ENCODE assay signal across 16 cellular contexts in the genomic region with DNA sequence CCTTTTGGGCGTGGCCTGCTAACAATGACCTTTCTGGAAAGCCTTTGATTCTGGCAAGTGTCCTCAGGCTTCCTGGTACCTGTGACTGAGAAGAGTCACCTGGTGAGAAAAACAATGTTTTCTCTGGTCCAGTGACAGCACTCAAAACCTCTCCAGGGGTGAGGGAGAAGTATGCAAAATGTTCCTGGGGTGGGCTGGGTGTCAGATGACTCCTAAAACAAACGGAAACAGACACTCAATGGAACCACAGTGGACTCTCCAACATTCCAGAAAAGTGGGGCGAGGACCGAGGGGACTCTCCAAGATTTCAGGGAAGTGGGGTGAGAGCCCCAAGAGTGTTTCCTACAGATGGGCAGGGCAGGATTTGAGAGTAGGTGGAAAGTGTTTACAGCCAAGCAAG.
A peak's percentile ranks its signal among the peaks of the same experiment; 100 is the strongest.
DNase-seq lines count a peak whose midpoint lies in the region; ATAC-seq and TF ChIP-seq lines count a peak whose summit lies in the region.
"Had no signal": no experiment of that assay in that cellular context is flagged by ENCODE, and none has a peak within 500 bp of the region (broad histone marks: within the 10 kb centered on the region; RNA-seq: fewer than 3 reads in every experiment).

No MANE protein-coding gene starts in this region.

- H3K9me2 ChIP-seq in GM23338 (ENCODE audit: insufficient read depth): no peaks in the 10 kb centered on the region

- H3K79me1 ChIP-seq in neuronal stem cell (ENCODE audit: low read depth, low read length): no peaks in the 10 kb centered on the region

- no peaks in the 10 kb centered on the region for H3K9me3 ChIP-seq in neuronal stem cell (replicated peaks in 1 of 2; ENCODE audit: control insufficient read depth in 2 of 2, insufficient read depth in 1 of 2, low read depth in 1 of 2, low read length in 2 of 2)

- no peak overlapping the region for H3K9ac ChIP-seq in neuronal stem cell (ENCODE audit: low read depth, low read length, poor library complexity)

- H3K4me2 ChIP-seq in GM23338: no peak overlapping the region
- no peak overlapping the region for H3K4me2 ChIP-seq in neuronal stem cell (ENCODE audit: insufficient read depth, low read length, poor library complexity, severe bottlenecking)

- no peak overlapping the region for H4K91ac ChIP-seq in neuronal stem cell (ENCODE audit: low read depth, low read length, poor library complexity)

- H4K20me1 ChIP-seq in GM23338 (replicated peaks; ENCODE audit: insufficient read depth): no peaks in the 10 kb centered on the region

- peaks cover 29% of the 10 kb centered on the region for H3K4me1 Mint-ChIP-seq in GM23338

- H3K79me2 ChIP-seq in GM23338 (replicated peaks; ENCODE audit: insufficient read depth): no peaks in the 10 kb centered on the region

- H3K36me3 ChIP-seq in GM23338 (ENCODE audit: insufficient read depth) (no peaks in the 10 kb centered on the region), neuronal stem cell (replicated peaks in 1 of 2; ENCODE audit: control insufficient read depth in 2 of 2, insufficient read depth in 2 of 2, low read length in 2 of 2) (peaks cover 0 to 1% of the 10 kb centered on the region in 2 donors)

- no peak overlapping the region for H3K23ac ChIP-seq in neuronal stem cell (ENCODE audit: low read depth, low read length, poor library complexity)

- H3K27me3 Mint-ChIP-seq in GM23338 (ENCODE audit: insufficient read depth, low read depth, poor library complexity): peaks cover 14% of the 10 kb centered on the region

- no peak overlapping the region for H3K14ac ChIP-seq in neuronal stem cell (ENCODE audit: low read length)

- no peak overlapping the region for H2BK120ac ChIP-seq in neuronal stem cell (ENCODE audit: low read depth, low read length)

- H3F3A ChIP-seq in GM23338 (replicated peaks; ENCODE audit: low read depth): no peaks in the 10 kb centered on the region

- no peak overlapping the region for H3K18ac ChIP-seq in neuronal stem cell (ENCODE audit: low read length)

- H2BK12ac ChIP-seq in neuronal stem cell (ENCODE audit: low read length): no peak overlapping the region

- peak; percentile 14; the same call in 1 of the 3 replicates for ATAC-seq in GM23338
- no peak for ATAC-seq in GM18517 (IDR thresholded peaks at IDR 0.05; ENCODE audit: unreplicated experiment)

- no peak overlapping the region for H3K4me3 Mint-ChIP-seq in GM23338
- H3K4me3 Mint-ChIP-seq: H9 had no signal

- no peak overlapping the region for H2AFZ ChIP-seq in GM23338
- H2AFZ ChIP-seq in neuronal stem cell (ENCODE audit: low read length): no peak overlapping the region

- H3K27ac ChIP-seq in GM23338 (ENCODE audit: low read depth) (no peak overlapping the region), neuronal stem cell (replicated peaks; ENCODE audit: low read length) (no peak overlapping the region)
- H3K27ac ChIP-seq: C4-2B had no signal

- no CpG with 5 or more reads among the region's 4 CpGs for WGBS in neuronal stem cell (ENCODE audit: extremely low coverage in 2 of 2, insufficient read length in 2 of 2, insufficient replicate concordance in 1 of 2), 2 donors

- no peak overlapping the region for H2BK15ac ChIP-seq in neuronal stem cell (ENCODE audit: low read length)

- peak overlapping the region; percentile 31 for H2BK5ac ChIP-seq in neuronal stem cell (ENCODE audit: low read length)

- H2AK5ac ChIP-seq in neuronal stem cell (ENCODE audit: low read depth, low read length): no peak overlapping the region

- TF ChIP-seq CTCF in GM23338 (conservative IDR thresholded peaks at IDR 0.05; ENCODE audit: low read depth in 2 of 2): no peak

- no peaks in the 10 kb centered on the region for H3K36me3 Mint-ChIP-seq in GM23338 (ENCODE audit: low read depth)

- no peak overlapping the region for H3K27ac Mint-ChIP-seq in GM23338

- no peaks in the 10 kb centered on the region for H3K4me1 ChIP-seq in GM23338 (ENCODE audit: insufficient read depth)
- H3K4me1 ChIP-seq in neuronal stem cell (ENCODE audit: control insufficient read depth in 2 of 2, insufficient read depth in 1 of 2, low read depth in 1 of 2, low read length in 2 of 2): peaks cover 0 to 4% of the 10 kb centered on the region in 2 donors

- H3K4me3 ChIP-seq in GM23338 (no peak overlapping the region), neuronal stem cell (ENCODE audit: low read length in 2 of 2) (no peak overlapping the region)

- H3K4ac ChIP-seq in neuronal stem cell (ENCODE audit: low read length): no peak overlapping the region

- H3K27me3 ChIP-seq in GM23338 (ENCODE audit: insufficient read depth) (no peaks in the 10 kb centered on the region), neuronal stem cell (ENCODE audit: control insufficient read depth in 3 of 3, insufficient read depth in 3 of 3, low read depth in 1 of 3, low read length in 3 of 3) (peaks cover 0 to 7% (median 0%) of the 10 kb centered on the region in 3 experiments)

- DNase-seq in GM23338 (ENCODE audit: low spot score) (no peak), NCI-H187 treated with DMSO at 0.1 percent for 48 hours (lab: John Stamatoyannopoulos, UW) (peak; percentile 46), NCI-H69 (lab: John Stamatoyannopoulos, UW) (peak; percentile 65), neuronal stem cell (ENCODE audit: low spot score) (no peak), LoVo (ENCODE audit: low spot score) (no peak)
- no peak for DNase-seq in stimulated activated CD4-positive, alpha-beta T cell treated with anti-CD3 and anti-CD28 coated beads, Interleukin-2, amount 100 ng/mL, for 48 hours
- DNase-seq: DMS 273 treated with DMSO at 0.1 percent for 48 hours; H9; Kasumi-1; NCI-H1105; NCI-H2171 treated with DMSO at 0.1 percent for 48 hours; NCI-H524 treated with DMSO at 0.1 percent for 48 hours; NK-92 treated with Interleukin-12 subunit alpha and Interleukin-12 subunit beta, amount 100 ng/mL, for 24 hours; SIG-M5 had no signal

- peaks cover 2% of the 10 kb centered on the region; the same call in 1 of the 3 replicates for H3K9me3 Mint-ChIP-seq in GM23338
- H3K9me3 Mint-ChIP-seq: H9 had no signal

- no peak overlapping the region for H4K8ac ChIP-seq in neuronal stem cell (ENCODE audit: low read depth, low read length)

TF ChIP-seq in GM23338, 12 proteins besides CTCF, POLR2A, EP300 and RAD21 (continues in another document):
- TF ChIP-seq NANOG (IDR thresholded peaks at IDR 0.05; ENCODE audit: borderline replicate concordance): no peak
- no peak for TF ChIP-seq ZNF331 (CRISPR knock-in tag; IDR thresholded peaks at IDR 0.05; ENCODE audit: low read depth)
- no peak for TF ChIP-seq JUNB (IDR thresholded peaks at IDR 0.05; ENCODE audit: unreplicated experiment)
- no peak for TF ChIP-seq CREB1 (CRISPR knock-in tag; IDR thresholded peaks at IDR 0.05; ENCODE audit: low read depth)
- no peak for TF ChIP-seq ZNF114 (CRISPR knock-in tag; IDR thresholded peaks at IDR 0.05)
- TF ChIP-seq, protein P1, sequence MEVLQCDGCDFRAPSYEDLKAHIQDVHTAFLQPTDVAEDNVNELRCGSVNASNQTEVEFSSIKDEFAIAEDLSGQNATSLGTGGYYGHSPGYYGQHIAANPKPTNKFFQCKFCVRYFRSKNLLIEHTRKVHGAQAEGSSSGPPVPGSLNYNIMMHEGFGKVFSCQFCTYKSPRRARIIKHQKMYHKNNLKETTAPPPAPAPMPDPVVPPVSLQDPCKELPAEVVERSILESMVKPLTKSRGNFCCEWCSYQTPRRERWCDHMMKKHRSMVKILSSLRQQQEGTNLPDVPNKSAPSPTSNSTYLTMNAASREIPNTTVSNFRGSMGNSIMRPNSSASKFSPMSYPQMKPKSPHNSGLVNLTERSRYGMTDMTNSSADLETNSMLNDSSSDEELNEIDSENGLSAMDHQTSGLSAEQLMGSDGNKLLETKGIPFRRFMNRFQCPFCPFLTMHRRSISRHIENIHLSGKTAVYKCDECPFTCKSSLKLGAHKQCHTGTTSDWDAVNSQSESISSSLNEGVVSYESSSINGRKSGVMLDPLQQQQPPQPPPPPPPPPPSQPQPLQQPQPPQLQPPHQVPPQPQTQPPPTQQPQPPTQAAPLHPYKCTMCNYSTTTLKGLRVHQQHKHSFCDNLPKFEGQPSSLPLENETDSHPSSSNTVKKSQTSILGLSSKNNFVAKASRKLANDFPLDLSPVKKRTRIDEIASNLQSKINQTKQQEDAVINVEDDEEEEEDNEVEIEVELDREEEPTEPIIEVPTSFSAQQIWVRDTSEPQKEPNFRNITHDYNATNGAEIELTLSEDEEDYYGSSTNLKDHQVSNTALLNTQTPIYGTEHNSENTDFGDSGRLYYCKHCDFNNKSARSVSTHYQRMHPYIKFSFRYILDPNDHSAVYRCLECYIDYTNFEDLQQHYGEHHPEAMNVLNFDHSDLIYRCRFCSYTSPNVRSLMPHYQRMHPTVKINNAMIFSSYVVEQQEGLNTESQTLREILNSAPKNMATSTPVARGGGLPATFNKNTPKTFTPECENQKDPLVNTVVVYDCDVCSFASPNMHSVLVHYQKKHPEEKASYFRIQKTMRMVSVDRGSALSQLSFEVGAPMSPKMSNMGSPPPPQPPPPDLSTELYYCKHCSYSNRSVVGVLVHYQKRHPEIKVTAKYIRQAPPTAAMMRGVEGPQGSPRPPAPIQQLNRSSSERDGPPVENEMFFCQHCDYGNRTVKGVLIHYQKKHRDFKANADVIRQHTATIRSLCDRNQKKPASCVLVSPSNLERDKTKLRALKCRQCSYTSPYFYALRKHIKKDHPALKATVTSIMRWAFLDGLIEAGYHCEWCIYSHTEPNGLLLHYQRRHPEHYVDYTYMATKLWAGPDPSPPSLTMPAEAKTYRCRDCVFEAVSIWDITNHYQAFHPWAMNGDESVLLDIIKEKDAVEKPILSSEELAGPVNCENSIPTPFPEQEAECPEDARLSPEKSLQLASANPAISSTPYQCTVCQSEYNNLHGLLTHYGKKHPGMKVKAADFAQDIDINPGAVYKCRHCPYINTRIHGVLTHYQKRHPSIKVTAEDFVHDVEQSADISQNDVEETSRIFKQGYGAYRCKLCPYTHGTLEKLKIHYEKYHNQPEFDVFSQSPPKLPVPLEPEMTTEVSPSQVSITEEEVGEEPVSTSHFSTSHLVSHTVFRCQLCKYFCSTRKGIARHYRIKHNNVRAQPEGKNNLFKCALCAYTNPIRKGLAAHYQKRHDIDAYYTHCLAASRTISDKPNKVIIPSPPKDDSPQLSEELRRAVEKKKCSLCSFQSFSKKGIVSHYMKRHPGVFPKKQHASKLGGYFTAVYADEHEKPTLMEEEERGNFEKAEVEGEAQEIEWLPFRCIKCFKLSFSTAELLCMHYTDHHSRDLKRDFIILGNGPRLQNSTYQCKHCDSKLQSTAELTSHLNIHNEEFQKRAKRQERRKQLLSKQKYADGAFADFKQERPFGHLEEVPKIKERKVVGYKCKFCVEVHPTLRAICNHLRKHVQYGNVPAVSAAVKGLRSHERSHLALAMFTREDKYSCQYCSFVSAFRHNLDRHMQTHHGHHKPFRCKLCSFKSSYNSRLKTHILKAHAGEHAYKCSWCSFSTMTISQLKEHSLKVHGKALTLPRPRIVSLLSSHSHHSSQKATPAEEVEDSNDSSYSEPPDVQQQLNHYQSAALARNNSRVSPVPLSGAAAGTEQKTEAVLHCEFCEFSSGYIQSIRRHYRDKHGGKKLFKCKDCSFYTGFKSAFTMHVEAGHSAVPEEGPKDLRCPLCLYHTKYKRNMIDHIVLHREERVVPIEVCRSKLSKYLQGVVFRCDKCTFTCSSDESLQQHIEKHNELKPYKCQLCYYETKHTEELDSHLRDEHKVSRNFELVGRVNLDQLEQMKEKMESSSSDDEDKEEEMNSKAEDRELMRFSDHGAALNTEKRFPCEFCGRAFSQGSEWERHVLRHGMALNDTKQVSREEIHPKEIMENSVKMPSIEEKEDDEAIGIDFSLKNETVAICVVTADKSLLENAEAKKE (CRISPR knock-in tag; IDR thresholded peaks at IDR 0.05): no peak

Comparison
In these comparisons a context has a peak if more than half of its experiments do, and no peak if none do; other contexts are left out.
1. DNase-seq: peak in NCI-H187 treated with DMSO at 0.1 percent for 48 hours (single experiment) and NCI-H69 (single experiment); none in GM23338 (single experiment), neuronal stem cell (single experiment), LoVo (single experiment) and stimulated activated CD4-positive, alpha-beta T cell treated with anti-CD3 and anti-CD28 coated beads, Interleukin-2, amount 100 ng/mL, for 48 hours (0 of 2).